8 cellular contexts compared by ENCODE assay signal in genomic region chr9:113621309-113621791, GRCh38.
DNase-seq lines count a peak whose midpoint lies in the region; ATAC-seq and TF ChIP-seq lines count a peak whose summit lies in the region.

No MANE protein-coding gene starts in this region.

- no peak for TF ChIP-seq CTCF in epithelial cell of proximal tubule (conservative IDR thresholded peaks at IDR 0.05; ENCODE audit: low read depth, low read length)

- DNase-seq in 8988T = peak; percentile 39
- DNase-seq in epithelial cell of proximal tubule (ENCODE audit: low read depth) = peak; percentile 83
- peak; percentile 42 for DNase-seq in mucosa of gallbladder (ENCODE audit: low spot score)
- DNase-seq in NAMALWA (ENCODE audit: low spot score) = no peak
- DNase-seq in activated CD4-positive, alpha-beta T cell treated with anti-CD3 and anti-CD28 coated beads, Interleukin-2, amount 50 U/mL, for 4 hours = no peak

- TF ChIP-seq RAD21 in Ishikawa (IDR thresholded peaks at IDR 0.05; ENCODE audit: low read depth) = peak; percentile 30; the same call in 1 of the 2 replicates

- TF ChIP-seq EP300 in Ishikawa (IDR thresholded peaks at IDR 0.05; ENCODE audit: borderline replicate concordance) = peak; percentile 97

- H3K4me3 ChIP-seq in epithelial cell of proximal tubule (ENCODE audit: low read depth, low read length) = no peak overlapping the region

- no peak for ATAC-seq in HG02938 (IDR thresholded peaks at IDR 0.05; ENCODE audit: unreplicated experiment)
- ATAC-seq in HG03108 (IDR thresholded peaks at IDR 0.05; ENCODE audit: unreplicated experiment) = no peak

TF ChIP-seq in Ishikawa, 13 proteins besides CTCF, POLR2A, EP300 and RAD21:
- TF ChIP-seq TCF12 (IDR thresholded peaks at IDR 0.05; ENCODE audit: low read depth) (peak; percentile 96), FOXM1 (IDR thresholded peaks at IDR 0.05; ENCODE audit: borderline replicate concordance, low read depth) (peak; percentile 85; the same call in 1 of the 2 replicates), CREB1 (IDR thresholded peaks at IDR 0.05; ENCODE audit: low read depth) (no peak), ZBTB7A (IDR thresholded peaks at IDR 0.05; ENCODE audit: low read depth) (no peak), CEBPB (IDR thresholded peaks at IDR 0.05) (peak; percentile 36; the same call in 1 of the 2 replicates), EGR1 (IDR thresholded peaks at IDR 0.05) (peak; percentile 97), TEAD4 (IDR thresholded peaks at IDR 0.05) (peak; percentile 99), REST (IDR thresholded peaks at IDR 0.05; ENCODE audit: low read depth) (no peak), TAF1 (IDR thresholded peaks at IDR 0.05; ENCODE audit: low read depth) (no peak), YY1 (IDR thresholded peaks at IDR 0.05; ENCODE audit: low read depth) (peak; percentile 80), NFIC (IDR thresholded peaks at IDR 0.05) (peak; percentile 91)
- TF ChIP-seq, protein P1, sequence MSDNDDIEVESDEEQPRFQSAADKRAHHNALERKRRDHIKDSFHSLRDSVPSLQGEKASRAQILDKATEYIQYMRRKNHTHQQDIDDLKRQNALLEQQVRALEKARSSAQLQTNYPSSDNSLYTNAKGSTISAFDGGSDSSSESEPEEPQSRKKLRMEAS (IDR thresholded peaks at IDR 0.05) = peak; percentile 86
- TF ChIP-seq, protein P2, sequence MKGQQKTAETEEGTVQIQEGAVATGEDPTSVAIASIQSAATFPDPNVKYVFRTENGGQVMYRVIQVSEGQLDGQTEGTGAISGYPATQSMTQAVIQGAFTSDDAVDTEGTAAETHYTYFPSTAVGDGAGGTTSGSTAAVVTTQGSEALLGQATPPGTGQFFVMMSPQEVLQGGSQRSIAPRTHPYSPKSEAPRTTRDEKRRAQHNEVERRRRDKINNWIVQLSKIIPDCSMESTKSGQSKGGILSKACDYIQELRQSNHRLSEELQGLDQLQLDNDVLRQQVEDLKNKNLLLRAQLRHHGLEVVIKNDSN (IDR thresholded peaks at IDR 0.05) = peak; percentile 27; the same call in 1 of the 2 replicates

Comparison
In these comparisons a context has a peak if more than half of its experiments do, and no peak if none do; other contexts are left out.
1. DNase-seq: peak in 8988T (single experiment), epithelial cell of proximal tubule (single experiment) and mucosa of gallbladder (single experiment); none in NAMALWA (single experiment) and activated CD4-positive, alpha-beta T cell treated with anti-CD3 and anti-CD28 coated beads, Interleukin-2, amount 50 U/mL, for 4 hours (0 of 2).